ENCODE assay signal across 9 cellular contexts in genomic region chr2:74864728-74865722, GRCh38. TPM values are rescaled to one million over a fixed set of nuclear protein-coding genes. Genes with fewer than 3 reads are reported as not detected.
A peak's percentile ranks its signal among the peaks of the same experiment; 100 is the strongest.
DNase-seq lines count a peak whose midpoint lies in the region; ATAC-seq and TF ChIP-seq lines count a peak whose summit lies in the region.
"Had no signal": no experiment of that assay in that cellular context is flagged by ENCODE, and none has a peak within 500 bp of the region (broad histone marks: within the 10 kb centered on the region; RNA-seq: fewer than 3 reads in every experiment).

No MANE protein-coding gene starts in this region.

- no peaks in the 10 kb centered on the region for H3K27me3 Mint-ChIP-seq in activated CD4-positive, alpha-beta T cell treated with anti-CD3 and anti-CD28 coated beads, Interleukin-2, amount 10 ng/mL, durations not matched to agents 7 days and 5 days

- no peak for ATAC-seq in HG02938 (IDR thresholded peaks at IDR 0.05; ENCODE audit: unreplicated experiment)

- TF ChIP-seq CTCF in retinal pigment epithelial cell (conservative IDR thresholded peaks at IDR 0.05; ENCODE audit: low read depth, low read length): peak; percentile 6

- POLR2A ChIA-PET in activated CD4-positive, alpha-beta T cell treated with anti-CD3 and anti-CD28 coated beads, Interleukin-2, amount 10 ng/mL, durations not matched to agents 7 days and 5 days (lab: Charles Lee): no interaction called here

- peaks cover 16% of the 10 kb centered on the region for H3K36me3 Mint-ChIP-seq in activated CD4-positive, alpha-beta T cell treated with anti-CD3 and anti-CD28 coated beads, Interleukin-2, amount 10 ng/mL, durations not matched to agents 7 days and 5 days (ENCODE audit: low read depth)

- peak overlapping the region; percentile 12 for H3K27ac ChIP-seq in epithelial cell of prostate

- peak; percentile 82 for DNase-seq in EL
- DNase-seq in NCI-H226: peak; percentile 89
- peak; percentile 52 for DNase-seq in epithelial cell of prostate (ENCODE audit: low read depth, low spot score)
- DNase-seq in retinal pigment epithelial cell (ENCODE audit: low read depth): no peak
- DNase-seq in LoVo (ENCODE audit: low spot score): no peak
- no peak for DNase-seq in activated CD4-positive, alpha-beta T cell treated with anti-CD3 and anti-CD28 coated beads, Interleukin-2, amount 10 ng/mL, durations not matched to agents 7 days and 5 days
- no peak for DNase-seq in SKM-1 treated with dmso at 0.1 percent for 144 hours (lab: John Stamatoyannopoulos, UW; ENCODE audit: unreplicated experiment)
- DNase-seq: SHP77 treated with DMSO at 0.1 percent for 48 hours had no signal

- H3K27ac Mint-ChIP-seq in activated CD4-positive, alpha-beta T cell treated with anti-CD3 and anti-CD28 coated beads, Interleukin-2, amount 10 ng/mL, durations not matched to agents 7 days and 5 days: no peak overlapping the region

- no peak overlapping the region for H3K4me3 ChIP-seq in retinal pigment epithelial cell (ENCODE audit: low read length)

- H3K4me3 Mint-ChIP-seq in activated CD4-positive, alpha-beta T cell treated with anti-CD3 and anti-CD28 coated beads, Interleukin-2, amount 10 ng/mL, durations not matched to agents 7 days and 5 days: no peak overlapping the region

- no peaks in the 10 kb centered on the region for H3K9me3 Mint-ChIP-seq in activated CD4-positive, alpha-beta T cell treated with anti-CD3 and anti-CD28 coated beads, Interleukin-2, amount 10 ng/mL, durations not matched to agents 7 days and 5 days

- CTCF ChIA-PET in activated CD4-positive, alpha-beta T cell treated with anti-CD3 and anti-CD28 coated beads, Interleukin-2, amount 10 ng/mL, durations not matched to agents 7 days and 5 days (lab: Charles Lee): interaction anchor here (1.6 kb wide), 1 partner anchor 11 kb away, joined by 3 read pairs; no protein-coding TSS in a partner anchor

- peaks cover 52% of the 10 kb centered on the region for H3K4me1 Mint-ChIP-seq in activated CD4-positive, alpha-beta T cell treated with anti-CD3 and anti-CD28 coated beads, Interleukin-2, amount 10 ng/mL, durations not matched to agents 7 days and 5 days

RNA-seq across cellular contexts. Expression of gene HK2, which starts 31.1 kb away (rescaled TPM):
- 10 to 100 TPM; 27.8 to 29.6 TPM for total RNA-seq in activated CD4-positive, alpha-beta T cell treated with anti-CD3 and anti-CD28 coated beads, Interleukin-2, amount 10 ng/mL, durations not matched to agents 7 days and 5 days

Comparison
In these comparisons a context has a peak if more than half of its experiments do, and no peak if none do; other contexts are left out.
1. DNase-seq: peak in EL (single experiment), NCI-H226 (single experiment) and epithelial cell of prostate (single experiment); none in retinal pigment epithelial cell (single experiment), LoVo (single experiment), activated CD4-positive, alpha-beta T cell treated with anti-CD3 and anti-CD28 coated beads, Interleukin-2, amount 10 ng/mL, durations not matched to agents 7 days and 5 days (single experiment) and SKM-1 treated with dmso at 0.1 percent for 144 hours (single experiment).